ENCODE assay signal across 19 cellular contexts in the genomic region with DNA sequence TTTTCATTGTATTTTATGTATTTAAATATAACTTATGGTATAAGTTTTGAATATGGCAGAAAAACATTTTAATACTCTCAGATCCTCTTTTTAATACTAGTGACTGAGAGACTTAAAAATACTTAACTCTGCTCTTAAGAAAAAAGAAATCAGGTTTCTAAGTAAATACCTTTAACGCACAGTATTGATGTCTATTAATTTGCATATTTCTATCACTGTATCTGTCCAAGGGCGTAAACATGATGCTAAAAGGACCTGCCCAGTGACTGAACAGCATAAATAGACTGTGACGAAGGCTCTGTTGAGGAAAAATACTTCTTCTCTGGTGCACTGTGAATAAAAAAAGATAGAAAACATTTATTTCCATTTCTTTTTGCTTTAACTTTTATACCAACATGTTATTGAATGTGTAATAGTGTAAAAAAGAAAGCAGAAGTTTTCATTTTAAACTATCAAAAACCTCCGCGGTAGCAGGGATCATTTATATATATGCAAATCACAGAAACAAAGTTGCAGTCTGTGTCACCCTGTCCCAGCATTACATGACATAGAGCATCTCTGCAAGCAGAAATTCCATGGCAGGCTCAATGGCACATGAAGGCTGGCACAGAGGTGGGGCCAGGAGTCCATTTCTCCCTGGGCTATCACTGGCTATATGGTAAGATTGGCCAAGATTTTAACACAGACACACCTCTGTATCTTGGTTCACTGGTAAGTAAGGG.
DNase-seq lines count a peak whose midpoint lies in the region; ATAC-seq and TF ChIP-seq lines count a peak whose summit lies in the region.
"Had no signal": no experiment of that assay in that cellular context is flagged by ENCODE, and none has a peak within 500 bp of the region (broad histone marks: within the 10 kb centered on the region; RNA-seq: fewer than 3 reads in every experiment).

No MANE protein-coding gene starts in this region.

- no peaks in the 10 kb centered on the region; the same call in none of the 2 replicates for H3K36me3 ChIP-seq in BE2C

- no peaks in the 10 kb centered on the region for H3K9me3 ChIP-seq in BE2C
- H3K9me3 ChIP-seq: SJSA1 had no signal

- DNase-seq in NCI-H526 (lab: John Stamatoyannopoulos, UW), result peak; percentile 3 to 53
- DNase-seq in NCI-H526 treated with DMSO at 0.1 percent for 48 hours (lab: John Stamatoyannopoulos, UW), result no peak
- DNase-seq in germinal center (ENCODE audit: low spot score), result peak; percentile 27
- no peak for DNase-seq in NOMO-1 treated with dmso at 0.1 percent for 144 hours (lab: John Stamatoyannopoulos, UW; ENCODE audit: unreplicated experiment)
- DNase-seq in H4 (ENCODE audit: low spot score), result no peak
- no peak for DNase-seq in BE2C
- DNase-seq: CD4-positive, alpha-beta memory T cell; DND-41; GDM1; GOT3; NCI-H1105 treated with DMSO at 0.1 percent for 48 hours; NCI-H1694 treated with DMSO at 0.1 percent for 48 hours; NCI-H2107; NCI-H226; NCI-H69; NK-92 treated with Interleukin-12 subunit alpha and Interleukin-12 subunit beta, amount 100 ng/mL, for 24 hours had no signal

- H3K4me1 ChIP-seq in BE2C, result peaks cover 4% of the 10 kb centered on the region
- H3K4me1 ChIP-seq: SJSA1 had no signal

- ATAC-seq in HG02852 (IDR thresholded peaks at IDR 0.05; ENCODE audit: unreplicated experiment) (peak; percentile 45), GM18511 (IDR thresholded peaks at IDR 0.05; ENCODE audit: unreplicated experiment) (no peak)

- no peaks in the 10 kb centered on the region for H3K27me3 ChIP-seq in BE2C
- H3K27me3 ChIP-seq: SJSA1 had no signal

- no peak for TF ChIP-seq CTCF in BE2C (IDR thresholded peaks at IDR 0.05; ENCODE audit: low read depth, low read length)

- no peak overlapping the region for H3K4me3 ChIP-seq in BE2C (ENCODE audit: low read depth, low read length)
- H3K4me3 ChIP-seq: SJSA1 had no signal

Comparison
In these comparisons a context has a peak if more than half of its experiments do, and no peak if none do; other contexts are left out.
1. DNase-seq: peak in NCI-H526 (2 of 2) and germinal center (single experiment); none in NCI-H526 treated with DMSO at 0.1 percent for 48 hours (single experiment), NOMO-1 treated with dmso at 0.1 percent for 144 hours (single experiment), H4 (single experiment) and BE2C (single experiment).